8 cellular contexts compared by ENCODE assay signal in genomic region chr14:74913986-74914573, GRCh38. TPM values are rescaled to one million over a fixed set of nuclear protein-coding genes. Genes with fewer than 3 reads are reported as not detected.
DNase-seq lines count a peak whose midpoint lies in the region; ATAC-seq and TF ChIP-seq lines count a peak whose summit lies in the region.

No MANE protein-coding gene starts in this region.

- H3K27ac ChIP-seq in tibial artery: peak overlapping the region; percentile 28 to 49

- no peak for DNase-seq in activated CD8-positive, alpha-beta memory T cell treated with anti-CD3 and anti-CD28 coated beads, Interleukin-2, amount 10 ng/mL, durations not matched to agents 7 days and 5 days
- DNase-seq in activated CD8-positive, alpha-beta memory T cell treated with anti-CD3 and anti-CD28 coated beads, Interleukin-2, amount 50 U/mL, for 4 hours: no peak
- DNase-seq in NCI-H69 (lab: John Stamatoyannopoulos, UW) (peak; percentile 41), cardiac fibroblast (ENCODE audit: low read depth in 2 of 2) (peak; percentile 81 to 86), kidney epithelial cell (ENCODE audit: low read depth) (peak; percentile 21), tibial artery (peak; percentile 86 to 88), cerebellum (ENCODE audit: low spot score) (no peak)

- peaks cover 0 to 36% (median 20%) of the 10 kb centered on the region in 4 donors for H3K4me1 ChIP-seq in tibial artery

- no peaks in the 10 kb centered on the region for H3K9me3 ChIP-seq in tibial artery

- H3K4me3 Mint-ChIP-seq in activated CD8-positive, alpha-beta memory T cell treated with anti-CD3 and anti-CD28 coated beads, Interleukin-2, amount 10 ng/mL, durations not matched to agents 7 days and 5 days: no peak overlapping the region

- H3K27me3 ChIP-seq in kidney epithelial cell (ENCODE audit: control insufficient read depth, insufficient read depth, low read length): no peaks in the 10 kb centered on the region
- no peaks in the 10 kb centered on the region for H3K27me3 ChIP-seq in tibial artery

- TF ChIP-seq CTCF in cardiac fibroblast (IDR thresholded peaks at IDR 0.05; ENCODE audit: low read depth, low read length) (peak; percentile 92), kidney epithelial cell (IDR thresholded peaks at IDR 0.05; ENCODE audit: insufficient read depth, low read length, poor library complexity, severe bottlenecking) (peak; percentile 86), tibial artery (IDR thresholded peaks at IDR 0.05) (peak; percentile 80 to 82)

- no peaks in the 10 kb centered on the region for H3K36me3 Mint-ChIP-seq in activated CD8-positive, alpha-beta memory T cell treated with anti-CD3 and anti-CD28 coated beads, Interleukin-2, amount 10 ng/mL, durations not matched to agents 7 days and 5 days

- no peaks in the 10 kb centered on the region for H3K36me3 ChIP-seq in kidney epithelial cell (ENCODE audit: control insufficient read depth, insufficient read depth, low read length)
- H3K36me3 ChIP-seq in tibial artery: peaks cover 0 to 2% (median 1%) of the 10 kb centered on the region in 3 donors

- ATAC-seq in activated CD8-positive, alpha-beta memory T cell treated with anti-CD3 and anti-CD28 coated beads, Interleukin-2, amount 10 ng/mL, durations not matched to agents 7 days and 5 days: peak; percentile 43
- ATAC-seq in HG03280 (IDR thresholded peaks at IDR 0.05; ENCODE audit: unreplicated experiment): no peak

- no peaks in the 10 kb centered on the region for H3K9me3 Mint-ChIP-seq in activated CD8-positive, alpha-beta memory T cell treated with anti-CD3 and anti-CD28 coated beads, Interleukin-2, amount 10 ng/mL, durations not matched to agents 7 days and 5 days (ENCODE audit: low read depth)

- H3K4me3 ChIP-seq in cardiac fibroblast (replicated peaks in 1 of 2; ENCODE audit: low read depth in 2 of 2, low read length in 2 of 2) (no peak overlapping the region), kidney epithelial cell (ENCODE audit: low read depth, low read length) (no peak overlapping the region), tibial artery (no peak overlapping the region)

- H3K4me1 Mint-ChIP-seq in activated CD8-positive, alpha-beta memory T cell treated with anti-CD3 and anti-CD28 coated beads, Interleukin-2, amount 10 ng/mL, durations not matched to agents 7 days and 5 days: no peaks in the 10 kb centered on the region

- intact Hi-C loops in tibial artery (cut with DNase I; ENCODE audit: low total_unique reads): no loop called here

- H3K27me3 Mint-ChIP-seq in activated CD8-positive, alpha-beta memory T cell treated with anti-CD3 and anti-CD28 coated beads, Interleukin-2, amount 10 ng/mL, durations not matched to agents 7 days and 5 days: no peaks in the 10 kb centered on the region

- CTCF ChIA-PET in activated CD8-positive, alpha-beta memory T cell treated with anti-CD3 and anti-CD28 coated beads, Interleukin-2, amount 10 ng/mL, durations not matched to agents 7 days and 5 days (lab: Charles Lee): interaction anchor here (4.3 kb wide), 1 partner anchor 8 kb away, joined by 15 read pairs; no protein-coding TSS in a partner anchor

- no peak overlapping the region for H3K27ac Mint-ChIP-seq in activated CD8-positive, alpha-beta memory T cell treated with anti-CD3 and anti-CD28 coated beads, Interleukin-2, amount 10 ng/mL, durations not matched to agents 7 days and 5 days

RNA-seq across cellular contexts. Expression of gene RPS6KL1, which starts 9.0 kb away (rescaled TPM):
- total RNA-seq in activated CD8-positive, alpha-beta memory T cell treated with anti-CD3 and anti-CD28 coated beads, Interleukin-2, amount 10 ng/mL, durations not matched to agents 7 days and 5 days: 1 to 10 TPM; 2.5 to 3.6 TPM
- 20.0 and 20.7 TPM in 2 replicates for total RNA-seq in kidney epithelial cell
- 42.4 TPM for total RNA-seq in cerebellum

RNA-seq across cellular contexts. Expression of gene DLST, which starts 32.4 kb away (rescaled TPM):
- total RNA-seq in activated CD8-positive, alpha-beta memory T cell treated with anti-CD3 and anti-CD28 coated beads, Interleukin-2, amount 10 ng/mL, durations not matched to agents 7 days and 5 days: 100 to 1,000 TPM; 106 to 119 TPM
- 84.1 and 87.0 TPM in 2 replicates for total RNA-seq in kidney epithelial cell
- total RNA-seq in cerebellum: 43.9 TPM

RNA-seq across cellular contexts. Expression of gene PROX2, which starts 38.1 kb away (rescaled TPM):
- under 1 TPM; 0.21 to 0.44 TPM for total RNA-seq in activated CD8-positive, alpha-beta memory T cell treated with anti-CD3 and anti-CD28 coated beads, Interleukin-2, amount 10 ng/mL, durations not matched to agents 7 days and 5 days
- total RNA-seq in kidney epithelial cell (not detected in 2 replicates), cerebellum (not detected)

RNA-seq across cellular contexts. Expression of gene PGF, which starts 41.3 kb away (rescaled TPM):
- under 1 TPM; 0.29 to 0.56 TPM for total RNA-seq in activated CD8-positive, alpha-beta memory T cell treated with anti-CD3 and anti-CD28 coated beads, Interleukin-2, amount 10 ng/mL, durations not matched to agents 7 days and 5 days
- 10.5 and 11.2 TPM in 2 replicates for total RNA-seq in kidney epithelial cell
- total RNA-seq in cerebellum: 4.4 TPM

Comparison
In these comparisons a context has a peak if more than half of its experiments do, and no peak if none do; other contexts are left out.
1. DNase-seq: peak in NCI-H69 (single experiment), cardiac fibroblast (2 of 2), kidney epithelial cell (single experiment) and tibial artery (2 of 2); none in activated CD8-positive, alpha-beta memory T cell treated with anti-CD3 and anti-CD28 coated beads, Interleukin-2, amount 10 ng/mL, durations not matched to agents 7 days and 5 days (single experiment), activated CD8-positive, alpha-beta memory T cell treated with anti-CD3 and anti-CD28 coated beads, Interleukin-2, amount 50 U/mL, for 4 hours (single experiment) and cerebellum (single experiment).
2. Peak in every context shown above with its lines, with median percentiles within 50 percentile points of each other: CTCF ChIP-seq.